Comparison of ENCODE assay signal across 1 cellular context in genomic region chr3:123066896-123067688, GRCh38.
TF ChIP-seq lines count a peak whose summit lies in the region.

TSS of gene PDIA5 (plus strand) at chr3:123067025. CDS start at chr3:123067165, 140 bp downstream.

TF ChIP-seq in WTC11, 78 proteins besides CTCF, POLR2A, EP300 and RAD21 (continued from another document and continues in another):
- TF ChIP-seq STAT6 (CRISPR knock-in tag; conservative IDR thresholded peaks at IDR 0.05; ENCODE audit: low read depth) (no peak), JAZF1 (CRISPR knock-in tag; IDR thresholded peaks at IDR 0.05) (no peak), ZBTB43 (CRISPR knock-in tag; IDR thresholded peaks at IDR 0.05) (peak; percentile 36; the same call in 1 of the 2 replicates), ERG (CRISPR knock-in tag; IDR thresholded peaks at IDR 0.05) (no peak), SMAD4 (CRISPR knock-in tag; IDR thresholded peaks at IDR 0.05) (no peak), ZNF121 (CRISPR knock-in tag; IDR thresholded peaks at IDR 0.05) (no peak), USF1 (CRISPR knock-in tag; IDR thresholded peaks at IDR 0.05) (peak; percentile 88), IRF1 (CRISPR knock-in tag; IDR thresholded peaks at IDR 0.05) (peak; percentile 15; the same call in 1 of the 2 replicates), E2F4 (CRISPR knock-in tag; IDR thresholded peaks at IDR 0.05; ENCODE audit: borderline replicate concordance, low read depth) (peak; percentile 58; the same call in 1 of the 2 replicates), MLX (CRISPR knock-in tag; IDR thresholded peaks at IDR 0.05) (no peak; the same call in 1 of the 2 replicates), NR2C2 (CRISPR knock-in tag; IDR thresholded peaks at IDR 0.05) (no peak), NFE2L1 (CRISPR knock-in tag; IDR thresholded peaks at IDR 0.05) (peak; percentile 88; the same call in 1 of the 2 replicates), MXD4 (CRISPR knock-in tag; IDR thresholded peaks at IDR 0.05; ENCODE audit: borderline replicate concordance) (no peak), E2F5 (CRISPR knock-in tag; IDR thresholded peaks at IDR 0.05) (peak; percentile 83), SMAD3 (CRISPR knock-in tag; IDR thresholded peaks at IDR 0.05; ENCODE audit: borderline replicate concordance) (no peak), ZNF219 (CRISPR knock-in tag; IDR thresholded peaks at IDR 0.05; ENCODE audit: borderline replicate concordance) (peak; percentile 37; the same call in 1 of the 2 replicates), FOXP1 (CRISPR knock-in tag; IDR thresholded peaks at IDR 0.05; ENCODE audit: borderline replicate concordance) (peak; percentile 92; the same call in 1 of the 2 replicates), EMX1 (CRISPR knock-in tag; IDR thresholded peaks at IDR 0.05) (no peak), AFF4 (CRISPR knock-in tag; IDR thresholded peaks at IDR 0.05; ENCODE audit: borderline replicate concordance) (peak; percentile 68; the same call in 1 of the 2 replicates), CREM (CRISPR knock-in tag; IDR thresholded peaks at IDR 0.05) (no peak), GRHL2 (CRISPR knock-in tag; IDR thresholded peaks at IDR 0.05; ENCODE audit: insufficient replicate concordance, severe bottlenecking) (no peak), NFATC4 (CRISPR knock-in tag; IDR thresholded peaks at IDR 0.05) (no peak), ZNF281 (CRISPR knock-in tag; IDR thresholded peaks at IDR 0.05) (no peak), USF2 (CRISPR knock-in tag; IDR thresholded peaks at IDR 0.05) (peak; percentile 89), RELA (CRISPR knock-in tag; IDR thresholded peaks at IDR 0.05; ENCODE audit: borderline replicate concordance) (0 out of 2 replicates have a peak, but pooled peaks have one; percentile 76), GABPB1 (CRISPR knock-in tag; IDR thresholded peaks at IDR 0.05) (no peak), CBFB (CRISPR knock-in tag; IDR thresholded peaks at IDR 0.05; ENCODE audit: low read depth) (peak; percentile 96), ZNF138 (CRISPR knock-in tag; conservative IDR thresholded peaks at IDR 0.05) (peak; percentile 42; the same call in 1 of the 2 replicates), FOXP4 (CRISPR knock-in tag; IDR thresholded peaks at IDR 0.05) (peak; percentile 90), FOXK1 (CRISPR knock-in tag; IDR thresholded peaks at IDR 0.05) (peak; percentile 81), JUN (CRISPR knock-in tag; IDR thresholded peaks at IDR 0.05) (peak; percentile 52; the same call in 1 of the 2 replicates), HMGA2 (CRISPR knock-in tag; IDR thresholded peaks at IDR 0.05) (no peak), ZNF416 (CRISPR knock-in tag; IDR thresholded peaks at IDR 0.05) (no peak), MAX (CRISPR knock-in tag; IDR thresholded peaks at IDR 0.05) (peak; percentile 99)
